Comparison of ENCODE assay signal across 8 cellular contexts in the genomic region with DNA sequence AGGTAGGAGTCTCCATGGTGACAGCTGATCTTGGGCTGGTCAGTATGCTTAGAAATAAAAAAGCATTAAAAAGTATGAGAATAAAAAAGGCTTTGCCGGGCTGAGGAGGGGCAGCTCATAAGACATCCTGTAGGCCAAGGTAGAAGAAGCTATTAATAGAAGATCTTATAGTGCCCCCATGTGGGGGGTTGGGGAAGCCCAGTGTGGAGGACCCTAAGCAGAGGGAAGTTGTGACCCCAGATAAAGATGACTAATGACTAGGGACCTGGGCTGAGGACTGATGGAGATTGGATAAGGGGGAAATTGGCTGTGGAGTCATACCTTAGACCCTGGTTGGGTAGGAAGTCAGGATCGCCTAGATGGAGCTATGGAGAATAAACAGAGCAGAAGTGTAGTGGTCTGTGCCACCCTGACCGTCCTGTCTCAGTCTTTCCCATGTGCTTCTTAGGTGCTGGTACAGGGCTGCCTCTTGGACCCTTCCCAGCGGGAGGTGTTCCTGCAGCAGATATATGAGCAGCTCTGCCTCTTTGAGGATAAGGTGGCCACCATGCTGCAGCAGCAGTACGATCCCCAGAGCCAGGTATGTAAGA. TPM values are rescaled to one million over a fixed set of nuclear protein-coding genes. Genes with fewer than 3 reads are reported as not detected.
DNase-seq lines count a peak whose midpoint lies in the region; ATAC-seq and TF ChIP-seq lines count a peak whose summit lies in the region.

No MANE protein-coding gene starts in this region.

- CTCF ChIA-PET in SK-N-SH (lab: Yijun Ruan, JAX), result interaction anchor here (0.6 to 5.6 kb wide), 31 partner anchors 8 to 502 kb away, joined by 3 to 134 read pairs (median 4); a partner anchor contains a TSS

- peak; percentile 83 for TF ChIP-seq CTCF in Loucy (conservative IDR thresholded peaks at IDR 0.05; ENCODE audit: low read length)
- peak; percentile 73 for TF ChIP-seq CTCF in SK-N-SH (IDR thresholded peaks at IDR 0.05)
- TF ChIP-seq CTCF in heart right ventricle (IDR thresholded peaks at IDR 0.05), result peak; percentile 38 to 77 (median 69)
- TF ChIP-seq CTCF in gastrocnemius medialis (IDR thresholded peaks at IDR 0.05 in 4 of 5, conservative IDR thresholded peaks at IDR 0.05 in 1 of 5), result peak; percentile 18 to 69 (median 65)

- DNase-seq in DMS114 treated with DMSO at 0.1 percent for 48 hours (lab: John Stamatoyannopoulos, UW; ENCODE audit: unreplicated experiment) (peak; percentile 57), SK-N-SH (peak; percentile 72), heart right ventricle (peak in 1 of 2 donors; percentile 50), gastrocnemius medialis (peak in 1 of 2 donors; percentile 34), middle frontal gyrus (ENCODE audit: extremely low spot score, low spot score) (no peak)
- DNase-seq in activated naive CD4-positive, alpha-beta T cell treated with Interleukin-2 at 50 U/mL for 16 hours, result peak; percentile 57

- H3K36me3 ChIP-seq in Loucy (ENCODE audit: insufficient read depth, low read length), result peaks cover 13% of the 10 kb centered on the region; the same call in 1 of the 2 replicates
- peaks cover 36 to 44% of the 10 kb centered on the region in 2 experiments for H3K36me3 ChIP-seq in SK-N-SH (replicated peaks in 1 of 2; ENCODE audit: control insufficient read depth in 1 of 2, insufficient read depth in 2 of 2, low read length in 1 of 2)
- H3K36me3 ChIP-seq in heart right ventricle, result peaks cover 0 to 72% (median 39%) of the 10 kb centered on the region in 9 donors
- H3K36me3 ChIP-seq in gastrocnemius medialis, result peaks cover 0 to 49% of the 10 kb centered on the region in 2 donors

- H2AFZ ChIP-seq in Loucy (ENCODE audit: low read length), result no peak overlapping the region
- H2AFZ ChIP-seq in SK-N-SH (ENCODE audit: low read depth), result no peak overlapping the region

- ATAC-seq in heart right ventricle (peak; percentile 73 to 88 (median 82)), gastrocnemius medialis (peak; percentile 56 to 83), GM18870 (IDR thresholded peaks at IDR 0.05; ENCODE audit: unreplicated experiment) (no peak)

- no peaks in the 10 kb centered on the region for H3K27me3 ChIP-seq in Loucy (ENCODE audit: insufficient read depth, low read length, poor library complexity, severe bottlenecking)
- no peaks in the 10 kb centered on the region for H3K27me3 ChIP-seq in SK-N-SH (ENCODE audit: insufficient read depth)
- no peaks in the 10 kb centered on the region for H3K27me3 ChIP-seq in heart right ventricle
- no peaks in the 10 kb centered on the region for H3K27me3 ChIP-seq in gastrocnemius medialis

- no peak for TF ChIP-seq POLR2A in gastrocnemius medialis (IDR thresholded peaks at IDR 0.05)

- intact Hi-C loops in heart right ventricle (cut with DNase I) (loop anchor here (1.0 to 5.0 kb wide), 5 partner anchors 56 to 188 kb away; a partner anchor contains a TSS), gastrocnemius medialis (cut with DNase I; ENCODE audit: low total_unique reads) (loop anchor here (1.0 kb wide), 1 partner anchor 187 kb away; no protein-coding TSS in a partner anchor)

- H3K27ac ChIP-seq in SK-N-SH (ENCODE audit: low read depth in 2 of 2, low read length in 1 of 2), result no peak overlapping the region
- H3K27ac ChIP-seq in heart right ventricle, result no peak overlapping the region
- H3K27ac ChIP-seq in gastrocnemius medialis, result no peak overlapping the region

- H3K79me2 ChIP-seq in Loucy (ENCODE audit: insufficient read depth, low read length), result no peaks in the 10 kb centered on the region
- no peaks in the 10 kb centered on the region for H3K79me2 ChIP-seq in SK-N-SH (ENCODE audit: insufficient read depth)

- H3K4me1 ChIP-seq in Loucy (ENCODE audit: insufficient read depth, low read length, poor library complexity, severe bottlenecking) (no peaks in the 10 kb centered on the region), SK-N-SH (ENCODE audit: control insufficient read depth in 1 of 2, insufficient read depth in 2 of 2, low read depth in 1 of 2, low read length in 1 of 2) (no peaks in the 10 kb centered on the region), heart right ventricle (peaks cover 0 to 10% (median 0%) of the 10 kb centered on the region in 9 donors), gastrocnemius medialis (no peaks in the 10 kb centered on the region)

- POLR2A ChIA-PET in SK-N-SH (lab: Yijun Ruan, JAX), result interaction anchor here (1.1 kb wide), 1 partner anchor 188 kb away, joined by 6 read pairs; no protein-coding TSS in a partner anchor

- no peak overlapping the region for H3K9ac ChIP-seq in Loucy (ENCODE audit: low read depth, low read length, poor library complexity, severe bottlenecking)
- no peak overlapping the region for H3K9ac ChIP-seq in SK-N-SH

- TF ChIP-seq RAD21 in SK-N-SH (IDR thresholded peaks at IDR 0.05; ENCODE audit: low read length), result peak; percentile 74

- H3K4me3 ChIP-seq in Loucy (ENCODE audit: low read length, poor library complexity, severe bottlenecking) (no peak overlapping the region), SK-N-SH (ENCODE audit: low read depth in 2 of 2, low read length in 1 of 2) (no peak overlapping the region; a peak in 1 of 4 replicates), heart right ventricle (no peak overlapping the region), gastrocnemius medialis (no peak overlapping the region)

- no peak for TF ChIP-seq EP300 in SK-N-SH (IDR thresholded peaks at IDR 0.05; ENCODE audit: borderline replicate concordance in 1 of 2, low read depth in 1 of 2, low read length in 1 of 2)

- no peak overlapping the region for H3K4me2 ChIP-seq in Loucy (ENCODE audit: low read depth, low read length, poor library complexity, severe bottlenecking)
- H3K4me2 ChIP-seq in SK-N-SH, result no peak overlapping the region

- H3F3A ChIP-seq in Loucy (ENCODE audit: low read depth) (no peaks in the 10 kb centered on the region), SK-N-SH (replicated peaks; ENCODE audit: insufficient read depth) (peaks cover 6% of the 10 kb centered on the region)

- H4K20me1 ChIP-seq in Loucy (ENCODE audit: insufficient read depth, low read length, poor library complexity, severe bottlenecking) (no peaks in the 10 kb centered on the region), SK-N-SH (ENCODE audit: insufficient read depth) (no peaks in the 10 kb centered on the region)

- H3K9me3 ChIP-seq in Loucy (ENCODE audit: insufficient read depth, low read depth, low read length) (no peaks in the 10 kb centered on the region), SK-N-SH (no peaks in the 10 kb centered on the region), heart right ventricle (no peaks in the 10 kb centered on the region), gastrocnemius medialis (no peaks in the 10 kb centered on the region)

- no peaks in the 10 kb centered on the region for H3K9me2 ChIP-seq in Loucy (replicated peaks; ENCODE audit: low read depth, low read length)
- no peaks in the 10 kb centered on the region for H3K9me2 ChIP-seq in SK-N-SH

- whole genome bisulfite sequencing in SK-N-SH (ENCODE audit: low lambda C conversion rate), result 85% methylated on average over 4 of the region's 5 CpGs
- WGBS in heart right ventricle, 2 donors, result 77 to 81% methylated on average over 5 of the region's 5 CpGs

- in situ Hi-C loops in gastrocnemius medialis (cut with MboI; ENCODE audit: low sequenced_read_pairs in 4 of 4), result loop anchor here (5.0 to 10.0 kb wide), 3 partner anchors 180 to 190 kb away; no protein-coding TSS in a partner anchor

TF ChIP-seq in SK-N-SH, 30 proteins besides CTCF, POLR2A, EP300 and RAD21:
- TF ChIP-seq SMC3 (IDR thresholded peaks at IDR 0.05; ENCODE audit: low read depth, low read length), result peak; percentile 54
- no peak for TF ChIP-seq RXRA (IDR thresholded peaks at IDR 0.05; ENCODE audit: borderline replicate concordance, low read depth)

RNA-seq across cellular contexts. Expression of a gene that starts 25.0 kb away (rescaled TPM):
- 11.1 and 12.9 TPM in 2 replicates for polyA plus RNA-seq in SK-N-SH (2012; rRNA removed)
- 2.8 and 4.0 TPM in 2 replicates for polyA plus RNA-seq in SK-N-SH (2012; cell fraction: cytosol; rRNA removed)
- polyA plus RNA-seq in SK-N-SH (2012; cell fraction: nucleus; rRNA removed), result 52.0 and 57.1 TPM in 2 replicates
- total RNA-seq in heart right ventricle, result 10 to 100 TPM; 20.5 to 38.3 (median 26.0) TPM
- 10 to 100 TPM in 1 of 2 donors, 1 to 10 TPM in 1; 8.6 to 44.0 TPM for polyA plus RNA-seq in heart right ventricle
- 10 to 100 TPM; 15.9 to 20.9 (median 17.9) TPM for total RNA-seq in gastrocnemius medialis

RNA-seq across cellular contexts. Expression of a gene that starts 25.1 kb away (rescaled TPM):
- polyA plus RNA-seq in SK-N-SH (2012; rRNA removed) (33.7 and 42.9 TPM in 2 replicates), heart right ventricle (10 to 100 TPM; 11.8 to 32.4 TPM)
- polyA plus RNA-seq in SK-N-SH (2012; cell fraction: cytosol; rRNA removed), result 36.8 and 38.5 TPM in 2 replicates
- polyA plus RNA-seq in SK-N-SH (2012; cell fraction: nucleus; rRNA removed), result 38.9 and 52.9 TPM in 2 replicates
- total RNA-seq in heart right ventricle (10 to 100 TPM; 10.5 to 22.5 (median 13.9) TPM), gastrocnemius medialis (10 to 100 TPM; 14.9 to 30.8 (median 23.8) TPM)

RNA-seq across cellular contexts. Expression of a gene that starts 39.0 kb away (rescaled TPM):
- polyA plus RNA-seq in SK-N-SH (2012; rRNA removed) (6.8 and 11.1 TPM in 2 replicates), heart right ventricle (10 to 100 TPM; 13.1 to 67.4 TPM)
- 3.3 and 5.5 TPM in 2 replicates for polyA plus RNA-seq in SK-N-SH (2012; cell fraction: cytosol; rRNA removed)
- 23.7 and 41.7 TPM in 2 replicates for polyA plus RNA-seq in SK-N-SH (2012; cell fraction: nucleus; rRNA removed)
- total RNA-seq in heart right ventricle (10 to 100 TPM; 15.9 to 24.4 (median 19.9) TPM), gastrocnemius medialis (10 to 100 TPM in 2 of 4 donors, 1 to 10 TPM in 2; 7.4 to 13.4 (median 10.7) TPM)

RNA-seq across cellular contexts. Expression of a gene that starts 46.9 kb away (rescaled TPM):
- 127 and 182 TPM in 2 replicates for polyA plus RNA-seq in SK-N-SH (2012; rRNA removed)
- 90.5 and 113 TPM in 2 replicates for polyA plus RNA-seq in SK-N-SH (2012; cell fraction: cytosol; rRNA removed)
- 75.9 and 117 TPM in 2 replicates for polyA plus RNA-seq in SK-N-SH (2012; cell fraction: nucleus; rRNA removed)
- 10 to 100 TPM; 18.4 to 49.3 (median 28.3) TPM for total RNA-seq in heart right ventricle
- 10 to 100 TPM; 24.3 to 82.0 TPM for polyA plus RNA-seq in heart right ventricle
- total RNA-seq in gastrocnemius medialis, result 10 to 100 TPM; 19.6 to 26.7 (median 21.4) TPM

RNA-seq across cellular contexts. Expression of a gene that starts 55.9 kb away (rescaled TPM):
- polyA plus RNA-seq in SK-N-SH (2012; rRNA removed) (56.1 and 82.7 TPM in 2 replicates), heart right ventricle (1 to 10 TPM in 1 of 2 donors, under 1 TPM in 1; 0.49 to 1.2 TPM)
- polyA plus RNA-seq in SK-N-SH (2012; cell fraction: cytosol; rRNA removed), result 36.0 and 52.4 TPM in 2 replicates
- 56.6 and 58.4 TPM in 2 replicates for polyA plus RNA-seq in SK-N-SH (2012; cell fraction: nucleus; rRNA removed)
- total RNA-seq in heart right ventricle (1 to 10 TPM in 6 of 10 donors, under 1 TPM in 4; 0.15 to 9.6 (median 1.5) TPM), gastrocnemius medialis (1 to 10 TPM in 1 of 4 donors, under 1 TPM in 3; 0.46 to 2.4 (median 0.76) TPM)
